Comparison of ENCODE assay signal across 14 cellular contexts in the genomic region with DNA sequence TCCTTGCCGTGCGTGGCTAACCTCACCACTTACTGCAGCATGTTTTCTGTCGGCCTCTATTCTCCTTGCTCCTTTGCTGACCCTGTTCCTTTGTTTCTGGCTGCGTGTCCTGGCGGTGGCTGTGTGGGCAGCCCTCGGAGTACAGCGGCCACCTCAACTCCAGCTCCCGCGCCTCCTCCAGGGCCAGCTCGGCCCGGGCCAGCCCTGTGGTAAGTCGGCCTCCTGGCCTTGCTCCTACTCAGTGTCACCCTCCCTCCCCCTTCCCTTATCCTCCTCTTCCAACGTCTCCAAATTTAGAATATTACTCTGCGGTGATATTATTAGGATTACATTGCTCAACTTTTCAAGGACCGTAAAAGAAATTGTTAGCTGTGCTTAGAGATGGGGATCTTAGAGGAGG. TPM values are rescaled to one million over a fixed set of nuclear protein-coding genes. Genes with fewer than 3 reads are reported as not detected.
A peak's percentile ranks its signal among the peaks of the same experiment; 100 is the strongest.
DNase-seq lines count a peak whose midpoint lies in the region; ATAC-seq and TF ChIP-seq lines count a peak whose summit lies in the region.
"Had no signal": no experiment of that assay in that cellular context is flagged by ENCODE, and none has a peak within 500 bp of the region (broad histone marks: within the 10 kb centered on the region; RNA-seq: fewer than 3 reads in every experiment).

No MANE protein-coding gene starts in this region.

- H3K27ac ChIP-seq in adrenal gland (peak overlapping the region in 3 of 5 donors; percentile 45 to 57 (median 48)), cardiac muscle cell (peak overlapping the region; percentile 55), transverse colon (peak overlapping the region; percentile 64 to 86 (median 80))
- H3K27ac ChIP-seq: RWPE1 had no signal

- H3K27me3 ChIP-seq in adrenal gland: no peaks in the 10 kb centered on the region
- H3K27me3 ChIP-seq in cardiac muscle cell: no peaks in the 10 kb centered on the region
- no peaks in the 10 kb centered on the region for H3K27me3 ChIP-seq in transverse colon

- no peaks in the 10 kb centered on the region for H3K9me3 ChIP-seq in adrenal gland (replicated peaks in 1 of 3)
- no peaks in the 10 kb centered on the region for H3K9me3 ChIP-seq in cardiac muscle cell (ENCODE audit: low read depth)
- no peaks in the 10 kb centered on the region for H3K9me3 ChIP-seq in transverse colon

- no peak for TF ChIP-seq EP300 in transverse colon (IDR thresholded peaks at IDR 0.05; ENCODE audit: low read depth)

- H3K4me3 ChIP-seq in adrenal gland (no peak overlapping the region), cardiac muscle cell (no peak overlapping the region), transverse colon (no peak overlapping the region)

- no peaks in the 10 kb centered on the region for H3K9me3 Mint-ChIP-seq in neural crest cell

- WGBS in adrenal gland, 4 donors: 23 to 34% (median 27%) methylated on average over 15 of the region's 15 CpGs
- 71 to 73% methylated on average over 4 to 15 of the region's 15 CpGs for WGBS in transverse colon (ENCODE audit: low coverage in 1 of 2), 2 donors

- H3K27ac Mint-ChIP-seq in neural crest cell (ENCODE audit: unreplicated experiment): peak overlapping the region; percentile 14

- intact Hi-C loops in adrenal gland (cut with DNase I): loop anchor here in 1 of 2 donors (5.0 kb wide), 1 partner anchor 37 kb away; no protein-coding TSS in a partner anchor
- intact Hi-C loops in transverse colon (cut with DNase I; ENCODE audit: low total_unique reads): loop anchor here (5.0 kb wide), 1 partner anchor 52 kb away; no protein-coding TSS in a partner anchor

- H3K4me1 ChIP-seq in adrenal gland (replicated peaks in 1 of 2): peaks cover 13 to 43% of the 10 kb centered on the region in 2 donors
- peaks cover 17% of the 10 kb centered on the region for H3K4me1 ChIP-seq in cardiac muscle cell (ENCODE audit: low read depth)
- H3K4me1 ChIP-seq in transverse colon: peaks cover 26 to 83% (median 32%) of the 10 kb centered on the region in 4 donors

- ATAC-seq in GM19023 (IDR thresholded peaks at IDR 0.05; ENCODE audit: unreplicated experiment): no peak

- TF ChIP-seq CTCF in adrenal gland (IDR thresholded peaks at IDR 0.05) (peak in 2 of 6 experiments; percentile 19), cardiac muscle cell (IDR thresholded peaks at IDR 0.05; ENCODE audit: low read depth, low read length) (no peak), neural crest cell (conservative IDR thresholded peaks at IDR 0.05) (no peak), transverse colon (IDR thresholded peaks at IDR 0.05) (no peak)

- no peak overlapping the region for H3K4me3 Mint-ChIP-seq in neural crest cell

- in situ Hi-C loops in transverse colon (cut with MboI; ENCODE audit: low pct_ligation_motif_present in 1 of 4, low pct_unique_long_range_greater_than_20kb in 1 of 4, low sequenced_read_pairs in 3 of 4): loop anchor here in 1 of 4 donors (25.0 kb wide), 1 partner anchor 152 kb away; a partner anchor contains a TSS

- peaks cover 13% of the 10 kb centered on the region for H3K36me3 Mint-ChIP-seq in neural crest cell (ENCODE audit: low read depth)

- DNase-seq in adrenal gland (peak; percentile 59 to 79 (median 76)), cardiac muscle cell (ENCODE audit: low read depth in 1 of 2, low spot score in 1 of 2) (no peak), neural crest cell (ENCODE audit: low read depth, low spot score) (no peak), transverse colon (no peak), NCI-H1930 (lab: John Stamatoyannopoulos, UW) (no peak), GDM1 (lab: John Stamatoyannopoulos, UW) (no peak)
- DNase-seq: anterior cingulate cortex; effector memory CD4-positive, alpha-beta T cell; NCI-H1417; NCI-H526 treated with DMSO at 0.1 percent for 48 hours; stimulated activated CD4-positive, alpha-beta T cell treated with anti-CD3 and anti-CD28 coated beads, Interleukin-4, amount 100 ng/mL, for 24 hours; stimulated activated naive CD4-positive, alpha-beta T cell treated with Interleukin-2 at 50 U/mL for 16 hours had no signal

- TF ChIP-seq POLR2A in adrenal gland (IDR thresholded peaks at IDR 0.05) (no peak), transverse colon (IDR thresholded peaks at IDR 0.05) (no peak)

- H3K4me1 Mint-ChIP-seq in neural crest cell: peaks cover 32% of the 10 kb centered on the region

- H3K27me3 Mint-ChIP-seq in neural crest cell (ENCODE audit: low read depth): no peaks in the 10 kb centered on the region

- H3K36me3 ChIP-seq in adrenal gland (replicated peaks in 1 of 2): no peaks in the 10 kb centered on the region
- no peaks in the 10 kb centered on the region for H3K36me3 ChIP-seq in cardiac muscle cell
- no peaks in the 10 kb centered on the region for H3K36me3 ChIP-seq in transverse colon

RNA-seq across cellular contexts. Expression of a gene that starts 59.5 kb away (rescaled TPM):
- total RNA-seq in adrenal gland: under 1 TPM in 7 of 8 donors, not detected in 1; 0.15 to 0.69 (median 0.42) TPM
- under 1 TPM; 0.16 to 0.30 (median 0.22) TPM for polyA plus RNA-seq in adrenal gland
- 0.51 and 0.67 TPM in 2 replicates for total RNA-seq in cardiac muscle cell
- polyA plus RNA-seq in cardiac muscle cell: 0.15 and 0.46 TPM in 2 replicates
- total RNA-seq in neural crest cell: 0.42 and 0.50 TPM in 2 replicates
- 1 to 10 TPM in 1 of 4 donors, under 1 TPM in 2, not detected in 1; 0.27 to 1.2 (median 0.95) TPM for total RNA-seq in transverse colon

Comparison
In these comparisons a context has a peak if more than half of its experiments do, and no peak if none do; other contexts are left out.
1. DNase-seq: peak in adrenal gland (7 of 7); none in cardiac muscle cell (0 of 2), neural crest cell (single experiment), transverse colon (single experiment), NCI-H1930 (0 of 2) and GDM1 (single experiment).
2. Peak in every context shown above with its lines, with median percentiles within 50 percentile points of each other: H3K27ac ChIP-seq.